In the genomic region with DNA sequence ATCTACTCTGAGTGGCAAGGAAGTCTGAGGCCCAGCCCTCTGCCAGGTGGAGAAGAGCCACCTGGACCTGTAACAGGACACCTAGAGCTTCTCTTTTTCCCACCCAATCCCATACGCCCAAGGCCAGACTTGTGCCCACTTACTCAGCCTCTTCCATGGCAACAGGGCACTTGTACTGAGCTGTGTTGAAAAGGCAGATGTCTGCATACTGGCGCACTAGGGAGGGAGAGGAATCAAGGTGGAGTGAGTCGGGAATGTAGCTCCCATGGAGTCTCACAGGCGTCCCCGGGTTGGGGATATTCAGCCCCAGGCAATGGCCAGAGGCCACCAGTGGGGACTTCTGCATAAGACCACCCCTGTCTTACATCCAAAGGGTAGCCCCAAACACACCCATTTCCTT, we compare ENCODE assay signal across 11 cellular contexts. TPM values are rescaled to one million over a fixed set of nuclear protein-coding genes. Genes with fewer than 3 reads are reported as not detected.
DNase-seq lines count a peak whose midpoint lies in the region; ATAC-seq and TF ChIP-seq lines count a peak whose summit lies in the region.
"Had no signal": no experiment of that assay in that cellular context is flagged by ENCODE, and none has a peak within 500 bp of the region (broad histone marks: within the 10 kb centered on the region; RNA-seq: fewer than 3 reads in every experiment).

No MANE protein-coding gene starts in this region.

- peaks cover 42 to 74% (median 59%) of the 10 kb centered on the region in 4 donors for H3K4me1 Mint-ChIP-seq in CD4-positive, alpha-beta memory T cell
- H3K4me1 Mint-ChIP-seq in memory B cell (peaks cover 20% of the 10 kb centered on the region), Calu3 (ENCODE audit: low read depth, unreplicated experiment) (peaks cover 9% of the 10 kb centered on the region)

- ATAC-seq in RWPE2 (ENCODE audit: low read depth) (peak; percentile 32; the same call in 1 of the 3 replicates), memory B cell (ENCODE audit: low read depth) (no peak), GM21390 (IDR thresholded peaks at IDR 0.05; ENCODE audit: unreplicated experiment) (no peak), GM18498 (IDR thresholded peaks at IDR 0.05; ENCODE audit: unreplicated experiment) (no peak)

- H3K27me3 Mint-ChIP-seq in CD4-positive, alpha-beta memory T cell = no peaks in the 10 kb centered on the region
- H3K27me3 Mint-ChIP-seq in memory B cell (no peaks in the 10 kb centered on the region), Calu3 (ENCODE audit: unreplicated experiment) (no peaks in the 10 kb centered on the region)

- H3K27ac ChIP-seq in CD4-positive, alpha-beta memory T cell (ENCODE audit: low read depth, low read length) = peak overlapping the region; percentile 56
- no peak overlapping the region for H3K27ac ChIP-seq in RWPE2 (ENCODE audit: poor library complexity, severe bottlenecking)
- no peak overlapping the region for H3K27ac ChIP-seq in SK-N-SH (ENCODE audit: low read depth in 2 of 2, low read length in 1 of 2)

- peaks cover 27 to 48% of the 10 kb centered on the region in 2 donors for H3K36me3 Mint-ChIP-seq in CD4-positive, alpha-beta memory T cell
- H3K36me3 Mint-ChIP-seq in memory B cell (peaks cover 3% of the 10 kb centered on the region), Calu3 (ENCODE audit: insufficient read depth, unreplicated experiment) (no peaks in the 10 kb centered on the region)

- no peaks in the 10 kb centered on the region for H4K20me1 ChIP-seq in SK-N-SH (ENCODE audit: insufficient read depth)

- TF ChIP-seq CTCF in RWPE2 (IDR thresholded peaks at IDR 0.05; ENCODE audit: poor library complexity, severe bottlenecking) (no peak), SK-N-SH (IDR thresholded peaks at IDR 0.05) (no peak), Calu3 (IDR thresholded peaks at IDR 0.05; ENCODE audit: unreplicated experiment) (no peak)

- WGBS in SK-N-SH (ENCODE audit: low lambda C conversion rate) = 88% methylated on average over 5 of the region's 5 CpGs

- intact Hi-C loops in CD4-positive, alpha-beta memory T cell (cut with micrococcal nuclease) = loop anchor here (5.0 kb wide), 1 partner anchor 34 kb away; the partner anchor contains the start of gene TPBGL
- intact Hi-C loops in Calu3 (cut with micrococcal nuclease; ENCODE audit: unreplicated experiment) = no loop called here

- POLR2A ChIA-PET in CD4-positive, alpha-beta memory T cell (lab: Charles Lee; ENCODE audit: partially characterized antibody) = interaction anchor here (0.8 to 9.1 kb wide), 16 partner anchors 9 to 328 kb away, joined by 3 to 118 read pairs (median 14); partner anchors contain the start of genes ARRB1, GDPD5, RPS3 and SERPINH1
- POLR2A ChIA-PET in SK-N-SH (lab: Yijun Ruan, JAX) = interaction anchor here (1.1 kb wide), 1 partner anchor 13 kb away, joined by 3 read pairs; no protein-coding TSS in a partner anchor

- peaks cover 66% of the 10 kb centered on the region for H3K4me1 ChIP-seq in CD4-positive, alpha-beta memory T cell (ENCODE audit: insufficient read depth, low read length)
- H3K4me1 ChIP-seq in RWPE2 (ENCODE audit: insufficient read depth, poor library complexity, severe bottlenecking) (no peaks in the 10 kb centered on the region), SK-N-SH (ENCODE audit: control insufficient read depth in 1 of 2, insufficient read depth in 2 of 2, low read depth in 1 of 2, low read length in 1 of 2) (peaks cover 0 to 10% of the 10 kb centered on the region in 2 experiments; a peak in 1 of 4 replicates)

- no peaks in the 10 kb centered on the region for H3K9me2 ChIP-seq in SK-N-SH

- no peaks in the 10 kb centered on the region for H3F3A ChIP-seq in SK-N-SH (replicated peaks; ENCODE audit: insufficient read depth)

- H3K79me2 ChIP-seq in SK-N-SH (ENCODE audit: insufficient read depth) = no peaks in the 10 kb centered on the region

- H3K36me3 ChIP-seq in CD4-positive, alpha-beta memory T cell (ENCODE audit: insufficient read depth, low read length) = peaks cover 22% of the 10 kb centered on the region
- H3K36me3 ChIP-seq in RWPE2 (ENCODE audit: low read depth) = no peaks in the 10 kb centered on the region
- peaks cover 0 to 5% of the 10 kb centered on the region in 2 experiments for H3K36me3 ChIP-seq in SK-N-SH (replicated peaks in 1 of 2; ENCODE audit: control insufficient read depth in 1 of 2, insufficient read depth in 2 of 2, low read length in 1 of 2)

- DNase-seq in CD4-positive, alpha-beta memory T cell = no peak
- DNase-seq in NCI-H1105 treated with DMSO at 0.1 percent for 48 hours (lab: John Stamatoyannopoulos, UW) (peak; percentile 98), RWPE2 (ENCODE audit: low spot score) (peak; percentile 4), memory B cell (ENCODE audit: low spot score in 2 of 2) (no peak), SK-N-SH (no peak), Calu3 (no peak)
- DNase-seq: cortex of kidney, hippocampal formation, SIG-M5 had no signal

- BruUV-seq in Calu3 (replicated peaks; lab: Mats Ljungman, UMichigan) = no TSS peak

- no peak for TF ChIP-seq EP300 in SK-N-SH (IDR thresholded peaks at IDR 0.05; ENCODE audit: borderline replicate concordance in 1 of 2, low read depth in 1 of 2, low read length in 1 of 2)

- H3K9me3 ChIP-seq in CD4-positive, alpha-beta memory T cell (ENCODE audit: control insufficient read depth in 1 of 2, low read length in 2 of 2) = no peaks in the 10 kb centered on the region
- H3K9me3 ChIP-seq in RWPE2 (ENCODE audit: severe bottlenecking) (no peaks in the 10 kb centered on the region), SK-N-SH (no peaks in the 10 kb centered on the region)

- H3K27ac Mint-ChIP-seq in CD4-positive, alpha-beta memory T cell = peak overlapping the region; percentile 92 to 99 (median 97)
- H3K27ac Mint-ChIP-seq in memory B cell = peak overlapping the region; percentile 91
- H3K27ac Mint-ChIP-seq in Calu3 (ENCODE audit: unreplicated experiment) = no peak overlapping the region

- no peak overlapping the region for H3K4me2 ChIP-seq in SK-N-SH

- no peak overlapping the region for H3K9ac ChIP-seq in SK-N-SH

- H3K9me3 Mint-ChIP-seq in CD4-positive, alpha-beta memory T cell = peaks cover 0 to 1% (median 0%) of the 10 kb centered on the region in 8 donors
- H3K9me3 Mint-ChIP-seq in memory B cell (no peaks in the 10 kb centered on the region), Calu3 (ENCODE audit: low read depth, unreplicated experiment) (no peaks in the 10 kb centered on the region)

- no peaks in the 10 kb centered on the region for H3K27me3 ChIP-seq in CD4-positive, alpha-beta memory T cell (ENCODE audit: insufficient read depth, low read length)
- no peaks in the 10 kb centered on the region for H3K27me3 ChIP-seq in RWPE2 (ENCODE audit: insufficient read depth, poor library complexity, severe bottlenecking)
- no peaks in the 10 kb centered on the region for H3K27me3 ChIP-seq in SK-N-SH (ENCODE audit: insufficient read depth)

- CTCF ChIA-PET in CD4-positive, alpha-beta memory T cell (lab: Charles Lee; ENCODE audit: partially characterized antibody) = interaction anchor here (0.9 to 17.0 kb wide), 18 partner anchors 12 to 256 kb away, joined by 3 to 614 read pairs (median 6); partner anchors contain the start of gene TPBGL
- CTCF ChIA-PET in SK-N-SH (lab: Yijun Ruan, JAX) (interaction anchor here (0.6 to 27.4 kb wide), 10 partner anchors 15 to 257 kb away, joined by 3 to 701 read pairs (median 4); no protein-coding TSS in a partner anchor), Calu3 (lab: Charles Lee) (no interaction called here)

- peak overlapping the region; percentile 8 to 17 for H3K4me3 ChIP-seq in CD4-positive, alpha-beta memory T cell (ENCODE audit: low read length in 2 of 2)
- H3K4me3 ChIP-seq in RWPE2 (ENCODE audit: severe bottlenecking) (no peak overlapping the region), SK-N-SH (ENCODE audit: low read depth in 2 of 2, low read length in 1 of 2) (no peak overlapping the region)

- H3K4me3 Mint-ChIP-seq in CD4-positive, alpha-beta memory T cell = peak overlapping the region in 6 of 8 donors; percentile 3 to 88 (median 76)
- H3K4me3 Mint-ChIP-seq in memory B cell (no peak overlapping the region), Calu3 (ENCODE audit: low read depth, unreplicated experiment) (no peak overlapping the region)

- no peak for TF ChIP-seq RAD21 in SK-N-SH (IDR thresholded peaks at IDR 0.05; ENCODE audit: low read length)

- H2AFZ ChIP-seq in SK-N-SH (ENCODE audit: low read depth) = no peak overlapping the region

TF ChIP-seq in SK-N-SH, 30 proteins besides CTCF, POLR2A, EP300 and RAD21 (continues in another document):
- TF ChIP-seq RFX5 (IDR thresholded peaks at IDR 0.05; ENCODE audit: low read length) (no peak), NRF1 (IDR thresholded peaks at IDR 0.05; ENCODE audit: low read depth, low read length) (no peak), MAX (IDR thresholded peaks at IDR 0.05; ENCODE audit: low read depth) (no peak), SIN3A (IDR thresholded peaks at IDR 0.05; ENCODE audit: borderline replicate concordance, low read depth, low read length) (no peak), FOXM1 (IDR thresholded peaks at IDR 0.05; ENCODE audit: low read depth) (no peak)

RNA-seq across cellular contexts. Expression of gene TPBGL, which starts 36.1 kb away (rescaled TPM):
- under 1 TPM; 0.15 to 0.22 TPM for total RNA-seq in CD4-positive, alpha-beta memory T cell
- polyA plus RNA-seq in CD4-positive, alpha-beta memory T cell = under 1 TPM; 0.10 to 0.30 TPM
- polyA plus RNA-seq in SK-N-SH (2012; rRNA removed) = 0.03 TPM in 1 of 2 replicates, not detected in the other
- polyA plus RNA-seq in SK-N-SH (2012; cell fraction: cytosol; rRNA removed) = 0.03 and 0.04 TPM in 2 replicates
- polyA plus RNA-seq in SK-N-SH (2012; cell fraction: nucleus; rRNA removed) = 0.04 TPM in 1 of 2 replicates, not detected in the other
- not detected in 2 replicates for total RNA-seq in Calu3 (2022)

Comparison
In these comparisons a context has a peak if more than half of its experiments do, and no peak if none do; other contexts are left out.
1. DNase-seq: peak in NCI-H1105 treated with DMSO at 0.1 percent for 48 hours (single experiment) and RWPE2 (single experiment); none in CD4-positive, alpha-beta memory T cell (0 of 5), memory B cell (0 of 2), SK-N-SH (single experiment) and Calu3 (single experiment).
2. H3K4me3 ChIP-seq: peak in CD4-positive, alpha-beta memory T cell (2 of 2); none in RWPE2 (single experiment) and SK-N-SH (0 of 2).
3. H3K4me3 Mint-ChIP-seq: peak in CD4-positive, alpha-beta memory T cell (6 of 8); none in memory B cell (single experiment) and Calu3 (single experiment).